1 cellular context compared by ENCODE assay signal in the genomic region with DNA sequence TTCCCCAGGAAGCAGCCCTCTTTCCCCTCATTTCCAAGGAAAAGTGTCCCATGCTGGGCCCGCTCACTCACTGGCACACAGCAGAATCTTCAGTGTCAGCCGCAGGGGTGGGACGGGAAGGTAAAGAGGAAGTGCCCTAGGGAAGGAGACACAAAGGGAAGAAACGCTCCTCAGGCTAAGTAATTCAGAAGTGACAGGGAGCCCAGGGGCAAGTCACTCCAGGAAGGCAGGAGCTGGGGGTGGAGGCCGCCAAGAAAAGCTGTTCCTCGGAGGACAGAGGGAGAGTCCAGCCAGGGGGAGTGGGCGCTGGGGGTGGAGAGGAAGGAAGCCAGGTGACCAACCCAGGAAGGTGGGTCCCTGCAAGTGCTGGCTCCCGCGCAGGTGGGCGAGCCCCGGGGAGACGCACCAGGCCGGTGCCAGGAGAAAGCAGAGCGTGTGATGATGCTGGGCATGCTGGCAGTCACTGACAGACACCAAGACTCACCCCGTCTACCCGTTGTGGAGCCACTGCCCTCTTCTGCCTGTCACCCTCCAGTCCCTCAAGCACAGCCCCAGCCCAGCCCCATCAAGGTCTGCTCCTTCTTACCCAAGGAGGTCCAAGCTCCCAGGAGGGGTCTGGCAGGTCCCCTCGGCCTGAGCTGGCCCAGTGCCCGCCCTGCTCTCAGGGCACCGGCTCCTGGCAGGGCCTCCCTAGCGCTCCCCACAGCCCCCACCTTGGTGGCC.
TF ChIP-seq lines count a peak whose summit lies in the region.

No MANE protein-coding gene starts in this region.

TF ChIP-seq in IMR-90, 13 proteins besides CTCF, POLR2A, EP300 and RAD21:
- TF ChIP-seq ELK1 (IDR thresholded peaks at IDR 0.05; ENCODE audit: borderline replicate concordance, low read depth, low read length): no peak
- TF ChIP-seq USF2 (IDR thresholded peaks at IDR 0.05; ENCODE audit: low read depth, low read length): no peak
TF ChIP-seq in IMR-90: peak in this region for 0.
